Comparison of ENCODE assay signal across 8 cellular contexts in genomic region chr15:78077860-78078187, GRCh38. TPM values are rescaled to one million over a fixed set of nuclear protein-coding genes. Genes with fewer than 3 reads are reported as not detected.
DNase-seq lines count a peak whose midpoint lies in the region; ATAC-seq and TF ChIP-seq lines count a peak whose summit lies in the region.

No MANE protein-coding gene starts in this region.

- CTCF ChIA-PET in BJ (lab: Yijun Ruan, JAX): interaction anchor here (0.6 to 0.8 kb wide), 3 partner anchors 10 to 737 kb away, joined by 3 read pairs; no protein-coding TSS in a partner anchor

- POLR2A ChIA-PET in BJ (lab: Charles Lee): no interaction called here

- H3K36me3 ChIP-seq in BJ (ENCODE audit: control insufficient read depth, insufficient read depth, low read length) (no peaks in the 10 kb centered on the region), ascending aorta (no peaks in the 10 kb centered on the region), lower lobe of right lung (no peaks in the 10 kb centered on the region), urinary bladder (ENCODE audit: insufficient read depth) (no peaks in the 10 kb centered on the region)

- no peak for TF ChIP-seq CTCF in BJ (IDR thresholded peaks at IDR 0.05; ENCODE audit: insufficient read depth, low read depth, low read length)
- TF ChIP-seq CTCF in HFFc6 (IDR thresholded peaks at IDR 0.05): no peak
- TF ChIP-seq CTCF in ascending aorta (IDR thresholded peaks at IDR 0.05): no peak
- TF ChIP-seq CTCF in lower lobe of right lung (IDR thresholded peaks at IDR 0.05): no peak

- H3K27ac ChIP-seq in ascending aorta (peak overlapping the region; percentile 76 to 93), lower lobe of right lung (peak overlapping the region; percentile 74), urinary bladder (ENCODE audit: low read depth) (peak overlapping the region; percentile 88)

- peaks cover 47% of the 10 kb centered on the region for H3K4me1 Mint-ChIP-seq in HFFc6 (ENCODE audit: low read depth)

- peak overlapping the region; percentile 64 for H3K27ac Mint-ChIP-seq in HFFc6

- ATAC-seq in lower lobe of right lung (peak in 1 of 2 donors; percentile 6), GM18498 (IDR thresholded peaks at IDR 0.05; ENCODE audit: unreplicated experiment) (no peak), GM21367 (IDR thresholded peaks at IDR 0.05; ENCODE audit: unreplicated experiment) (no peak)

- H3K9me3 Mint-ChIP-seq in HFFc6: no peaks in the 10 kb centered on the region

- no peaks in the 10 kb centered on the region; the same call in 1 of the 2 replicates for H3K27me3 Mint-ChIP-seq in HFFc6 (ENCODE audit: insufficient read depth)

- H3K27me3 ChIP-seq in BJ (ENCODE audit: control insufficient read depth, insufficient read depth, low read length): no peaks in the 10 kb centered on the region
- H3K27me3 ChIP-seq in ascending aorta: no peaks in the 10 kb centered on the region
- no peaks in the 10 kb centered on the region for H3K27me3 ChIP-seq in lower lobe of right lung (ENCODE audit: low read depth)

- no peak for DNase-seq in BJ (ENCODE audit: low read depth)
- no peak for DNase-seq in HFFc6
- no peak for DNase-seq in ascending aorta (ENCODE audit: low spot score in 2 of 2)
- no peak for DNase-seq in lower lobe of right lung
- no peak for DNase-seq in retina

- H3K4me3 Mint-ChIP-seq in HFFc6: peak overlapping the region; percentile 87

- intact Hi-C loops in ascending aorta (cut with DNase I): loop anchor here (1.0 to 10.0 kb wide), 5 partner anchors 53 to 663 kb away; partner anchors contain the start of genes CIB2 and IDH3A
- intact Hi-C loops in lower lobe of right lung (cut with DNase I): no loop called here

- 15% methylated on average over 6 of the region's 6 CpGs for WGBS in urinary bladder

- H3K36me3 Mint-ChIP-seq in HFFc6 (ENCODE audit: low read depth): peaks cover 8% of the 10 kb centered on the region; the same call in 1 of the 2 replicates

- peak overlapping the region; percentile 93 for H3K4me3 ChIP-seq in BJ (ENCODE audit: low read depth, low read length)
- peak overlapping the region; percentile 91 to 94 for H3K4me3 ChIP-seq in ascending aorta
- peak overlapping the region; percentile 96 for H3K4me3 ChIP-seq in lower lobe of right lung
- H3K4me3 ChIP-seq in urinary bladder (ENCODE audit: low read depth, low read length): peak overlapping the region; percentile 94

- H3K4me1 ChIP-seq in ascending aorta (peaks cover 0 to 31% of the 10 kb centered on the region in 2 donors), lower lobe of right lung (peaks cover 60% of the 10 kb centered on the region), urinary bladder (ENCODE audit: insufficient read depth) (peaks cover 1% of the 10 kb centered on the region)

- H3K9me3 ChIP-seq in ascending aorta: no peaks in the 10 kb centered on the region
- H3K9me3 ChIP-seq in lower lobe of right lung: no peaks in the 10 kb centered on the region

RNA-seq across cellular contexts. Expression of gene TBC1D2B, which starts 0.3 kb away (rescaled TPM):
- 37.3 and 39.8 TPM in 2 replicates for polyA plus RNA-seq in BJ (2011; rRNA removed)
- 36.0 and 41.3 TPM in 2 replicates for polyA minus RNA-seq in BJ (2011; rRNA and poly(A)+ RNA removed)
- 10 to 100 TPM; 34.1 to 42.5 (median 38.0) TPM for total RNA-seq in HFFc6 (2021; fragmentation: NEBNext Ultra II Directional; extraction: Animal tissue kit (Norgen Biotek cat#: 25700))
- 63.3 TPM for total RNA-seq in ascending aorta
- 69.8 TPM for total RNA-seq in lower lobe of right lung
- total RNA-seq in urinary bladder: 55.0 TPM
- polyA plus RNA-seq in urinary bladder: 31.6 TPM

RNA-seq across cellular contexts. Expression of gene SH2D7, which starts 14.5 kb away (rescaled TPM):
- polyA plus RNA-seq in BJ (2011; rRNA removed) (not detected in 2 replicates), urinary bladder (not detected)
- not detected in 2 replicates for polyA minus RNA-seq in BJ (2011; rRNA and poly(A)+ RNA removed)
- total RNA-seq in HFFc6 (2021; fragmentation: NEBNext Ultra II Directional; extraction: Animal tissue kit (Norgen Biotek cat#: 25700)): not detected
- total RNA-seq in ascending aorta (not detected), lower lobe of right lung (not detected), urinary bladder (not detected)

RNA-seq across cellular contexts. Expression of gene CIB2, which starts 53.4 kb away (rescaled TPM):
- polyA plus RNA-seq in BJ (2011; rRNA removed) (4.5 and 7.4 TPM in 2 replicates), urinary bladder (6.9 TPM)
- 3.7 and 6.8 TPM in 2 replicates for polyA minus RNA-seq in BJ (2011; rRNA and poly(A)+ RNA removed)
- total RNA-seq in HFFc6 (2021; fragmentation: NEBNext Ultra II Directional; extraction: Animal tissue kit (Norgen Biotek cat#: 25700)): 1 to 10 TPM; 1.3 to 1.8 (median 1.4) TPM
- total RNA-seq in ascending aorta (6.7 TPM), lower lobe of right lung (2.2 TPM), urinary bladder (11.4 TPM)
